Comparison of ENCODE assay signal across 8 cellular contexts in genomic region chr5:123422433-123423277, GRCh38. TPM values are rescaled to one million over a fixed set of nuclear protein-coding genes. Genes with fewer than 3 reads are reported as not detected.
DNase-seq lines count a peak whose midpoint lies in the region; ATAC-seq, FAIRE-seq and TF ChIP-seq lines count a peak whose summit lies in the region.

No MANE protein-coding gene starts in this region.

- H3K9me3 ChIP-seq in endocrine pancreas (ENCODE audit: control insufficient read depth, low read length) (no peaks in the 10 kb centered on the region), upper lobe of right lung (no peaks in the 10 kb centered on the region)

- H3K9ac ChIP-seq in endocrine pancreas (ENCODE audit: control insufficient read depth, insufficient read depth, low read length), result peak overlapping the region; percentile 74

- no peaks in the 10 kb centered on the region for H3K27me3 Mint-ChIP-seq in memory B cell

- no peak overlapping the region for H3K27ac Mint-ChIP-seq in memory B cell

- intact Hi-C loops in upper lobe of right lung (cut with DNase I), result no loop called here

- FAIRE-seq in GM19239 (lab: Jason Lieb, UNC), result peak; percentile 83

- H3K27ac ChIP-seq in RWPE1 (peak overlapping the region; percentile 96), upper lobe of right lung (peak overlapping the region; percentile 92)

- H3K4me3 Mint-ChIP-seq in memory B cell, result no peak overlapping the region

- ATAC-seq in HG03175 (IDR thresholded peaks at IDR 0.05; ENCODE audit: unreplicated experiment) (peak; percentile 15), memory B cell (ENCODE audit: low read depth) (no peak), upper lobe of right lung (peak; percentile 14), GM18520 (IDR thresholded peaks at IDR 0.05; ENCODE audit: unreplicated experiment) (no peak)

- H3K36me3 ChIP-seq in endocrine pancreas (ENCODE audit: control insufficient read depth, insufficient read depth, low read length) (no peaks in the 10 kb centered on the region), upper lobe of right lung (no peaks in the 10 kb centered on the region)

- POLR2A ChIA-PET in RWPE1 (lab: Yijun Ruan, JAX; ENCODE audit: low non-redundant PET), result interaction anchor here (0.5 to 1.5 kb wide), 5 partner anchors 8 to 566 kb away, joined by 3 to 21 read pairs (median 5); partner anchors contain the start of gene CSNK1G3

- H3K27me3 ChIP-seq in endocrine pancreas (ENCODE audit: control insufficient read depth, insufficient read depth, low read length), result no peaks in the 10 kb centered on the region
- no peaks in the 10 kb centered on the region for H3K27me3 ChIP-seq in upper lobe of right lung

- H3K9me3 Mint-ChIP-seq in memory B cell, result peaks cover 2% of the 10 kb centered on the region

- TF ChIP-seq CTCF in RWPE1 (conservative IDR thresholded peaks at IDR 0.05; ENCODE audit: low read depth) (no peak), upper lobe of right lung (IDR thresholded peaks at IDR 0.05) (no peak)

- CTCF ChIA-PET in RWPE1 (lab: Yijun Ruan, JAX), result interaction anchor here (0.6 to 2.0 kb wide), 15 partner anchors 8 to 1009 kb away, joined by 3 to 9 read pairs (median 4); no protein-coding TSS in a partner anchor

- peaks cover 5% of the 10 kb centered on the region for H3K36me3 Mint-ChIP-seq in memory B cell

- peak; percentile 3 for DNase-seq in Caki2 (ENCODE audit: low read depth)
- no peak for DNase-seq in GM19239 (ENCODE audit: insufficient read length, low spot score)
- peak; percentile 54 for DNase-seq in RWPE1 (ENCODE audit: low spot score)
- DNase-seq in memory B cell (ENCODE audit: low spot score in 2 of 2), result peak; percentile 16 to 39
- DNase-seq in upper lobe of right lung, result no peak

- H3K4me1 Mint-ChIP-seq in memory B cell, result peaks cover 4% of the 10 kb centered on the region

- H3K4me3 ChIP-seq in endocrine pancreas (ENCODE audit: control insufficient read depth, insufficient read depth, low read length), result peak overlapping the region; percentile 86
- H3K4me3 ChIP-seq in upper lobe of right lung, result peak overlapping the region; percentile 89

- no peaks in the 10 kb centered on the region for H3K4me1 ChIP-seq in endocrine pancreas (ENCODE audit: control insufficient read depth, insufficient read depth, low read length)
- H3K4me1 ChIP-seq in upper lobe of right lung, result peaks cover 21% of the 10 kb centered on the region

- in situ Hi-C loops in Caki2 (cut with HindIII; ENCODE audit: low pct_unique_long_range_greater_than_20kb, low sequenced_read_pairs), result no loop called here

RNA-seq across cellular contexts. Expression of gene CEP120, which starts 0.5 kb away (rescaled TPM):
- 8.5 and 8.6 TPM in 2 replicates for total RNA-seq in Caki2 (2014; rRNA removed; shearing (Covaris generic); ENCODE audit: low replicate concordance)
- 19.5 TPM for total RNA-seq in upper lobe of right lung

Comparison
In these comparisons a context has a peak if more than half of its experiments do, and no peak if none do; other contexts are left out.
1. DNase-seq: peak in Caki2 (single experiment), RWPE1 (single experiment) and memory B cell (2 of 2); none in GM19239 (single experiment) and upper lobe of right lung (single experiment).
2. ATAC-seq: peak in HG03175 (single experiment) and upper lobe of right lung (single experiment); none in memory B cell (single experiment) and GM18520 (single experiment).